ENCODE assay signal across 22 cellular contexts in genomic region chr22:35824256-35824655, GRCh38.
"Had no signal": no experiment of that assay in that cellular context is flagged by ENCODE, and none has a peak within 500 bp of the region (broad histone marks: within the 10 kb centered on the region; RNA-seq: fewer than 3 reads in every experiment).

No MANE protein-coding gene starts in this region.

- H3K27ac ChIP-seq: HL-60, SJSA1, SK-N-MC had no signal

- DNase-seq: IMR-90, Karpas-422, KG1, MM.1S, NCI-H1092 treated with DMSO at 0.1 percent for 48 hours, NCI-H1436, NCI-H187, NCI-H2029, NCI-H2081 treated with DMSO at 0.1 percent for 48 hours, NCI-H2171, NCI-H226, NCI-H446, NCI-H510A, NCI-H524 treated with DMSO at 0.1 percent for 48 hours, NCI-H69, NCI-H774, Right ventricle myocardium superior, RPMI8226, SIG-M5 had no signal

- H3K4me3 ChIP-seq: SJSA1, SK-N-MC had no signal

- H3K9me3 ChIP-seq: SJSA1 had no signal

- H3K27me3 ChIP-seq: SJSA1 had no signal

- H3K4me1 ChIP-seq: SJSA1 had no signal
